Comparison of ENCODE assay signal across 15 cellular contexts in genomic region chr3:175070946-175071345, GRCh38.
DNase-seq lines count a peak whose midpoint lies in the region; ATAC-seq and TF ChIP-seq lines count a peak whose summit lies in the region.
"Had no signal": no experiment of that assay in that cellular context is flagged by ENCODE, and none has a peak within 500 bp of the region (broad histone marks: within the 10 kb centered on the region; RNA-seq: fewer than 3 reads in every experiment).

No MANE protein-coding gene starts in this region.

- POLR2A ChIA-PET in CD4-positive, alpha-beta T cell (lab: Charles Lee) = no interaction called here
- POLR2A ChIA-PET in T-cell (lab: Charles Lee) = no interaction called here

- H2BK5ac ChIP-seq in mesenchymal stem cell (ENCODE audit: low read depth, low read length, poor library complexity, severe bottlenecking) = no peak overlapping the region

- in situ Hi-C loops in HAP-1 (cut with MboI; ENCODE audit: low sequenced_read_pairs) = no loop called here

- no peaks in the 10 kb centered on the region for H3K36me3 Mint-ChIP-seq in CD4-positive, alpha-beta T cell (ENCODE audit: low read depth)
- H3K36me3 Mint-ChIP-seq in T-cell = no peaks in the 10 kb centered on the region

- H2AFZ ChIP-seq in mesenchymal stem cell (ENCODE audit: low read depth, low read length) = no peak overlapping the region

- H3K23ac ChIP-seq in mesenchymal stem cell (ENCODE audit: low read length in 2 of 2) = no peak overlapping the region

- no peak overlapping the region for H3K14ac ChIP-seq in mesenchymal stem cell (ENCODE audit: low read length in 2 of 2)

- H3K4me1 Mint-ChIP-seq in CD4-positive, alpha-beta T cell (ENCODE audit: low read depth) = no peaks in the 10 kb centered on the region
- H3K4me1 Mint-ChIP-seq in T-cell = no peaks in the 10 kb centered on the region

- no peak overlapping the region for H3K27ac Mint-ChIP-seq in CD4-positive, alpha-beta T cell
- no peak overlapping the region for H3K27ac Mint-ChIP-seq in T-cell

- no peak for ATAC-seq in CD4-positive, alpha-beta T cell (ENCODE audit: poor library complexity)
- no peak for ATAC-seq in T-cell (replicated peaks in 1 of 4)

- no peaks in the 10 kb centered on the region for H3K27me3 Mint-ChIP-seq in CD4-positive, alpha-beta T cell
- no peaks in the 10 kb centered on the region for H3K27me3 Mint-ChIP-seq in T-cell

- H3K9ac ChIP-seq in mesenchymal stem cell (ENCODE audit: low read length) = no peak overlapping the region
- H3K9ac ChIP-seq: BLaER1 treated with 17β-estradiol and CSF1 and Interleukin-3, amounts not matched to agents 10 nM and 100 nM; SK-N-SH had no signal

- H2BK120ac ChIP-seq in mesenchymal stem cell (ENCODE audit: low read depth, low read length) = no peak overlapping the region

- H3K79me1 ChIP-seq in mesenchymal stem cell (replicated peaks; ENCODE audit: low read length, poor library complexity, severe bottlenecking) = no peaks in the 10 kb centered on the region

- no peak overlapping the region for H2BK15ac ChIP-seq in mesenchymal stem cell (ENCODE audit: low read depth, poor library complexity, severe bottlenecking)

- CTCF ChIA-PET in CD4-positive, alpha-beta T cell (lab: Charles Lee) = no interaction called here
- CTCF ChIA-PET in T-cell (lab: Charles Lee) = no interaction called here

- TF ChIP-seq CTCF in LNCaP clone FGC (IDR thresholded peaks at IDR 0.05; ENCODE audit: control insufficient read depth, extremely low read depth, insufficient read depth) (no peak), epithelial cell of esophagus (IDR thresholded peaks at IDR 0.05; ENCODE audit: insufficient read depth, low read depth, low read length, missing control alignments) (no peak)
- TF ChIP-seq CTCF in CD4-positive, alpha-beta T cell (IDR thresholded peaks at IDR 0.05) = no peak

- no peak overlapping the region for H3K4ac ChIP-seq in mesenchymal stem cell (ENCODE audit: low read depth in 1 of 2, low read length in 2 of 2)

- H3K9me3 Mint-ChIP-seq in CD4-positive, alpha-beta T cell = peaks cover 6% of the 10 kb centered on the region
- peaks cover 0 to 9% (median 8%) of the 10 kb centered on the region in 3 donors for H3K9me3 Mint-ChIP-seq in T-cell

- H3K4me3 ChIP-seq in LNCaP clone FGC (ENCODE audit: low read depth, low read length) (no peak overlapping the region), epithelial cell of esophagus (ENCODE audit: low read length) (no peak overlapping the region), mesenchymal stem cell (ENCODE audit: insufficient read depth in 1 of 2, low read depth in 1 of 2, low read length in 2 of 2) (no peak overlapping the region), HAP-1 (no peak overlapping the region)
- H3K4me3 ChIP-seq: BLaER1 treated with 17β-estradiol and CSF1 and Interleukin-3, amounts not matched to agents 10 nM and 100 nM had no signal

- 89% methylated on average over 1 of the region's 3 CpGs for WGBS in mesenchymal stem cell

- no peak overlapping the region for H4K91ac ChIP-seq in mesenchymal stem cell (ENCODE audit: low read length)

- no peak overlapping the region for H3K18ac ChIP-seq in mesenchymal stem cell (ENCODE audit: low read depth in 1 of 2, low read length in 2 of 2)

- no peak overlapping the region for H3K4me3 Mint-ChIP-seq in CD4-positive, alpha-beta T cell
- H3K4me3 Mint-ChIP-seq in T-cell = no peak overlapping the region

- H4K8ac ChIP-seq in mesenchymal stem cell (ENCODE audit: low read length) = peak overlapping the region; percentile 49

- H3K4me1 ChIP-seq in mesenchymal stem cell (ENCODE audit: control insufficient read depth, insufficient read depth, low read depth, low read length) (no peaks in the 10 kb centered on the region), HAP-1 (no peaks in the 10 kb centered on the region)
- H3K4me1 ChIP-seq: BLaER1 treated with 17β-estradiol and CSF1 and Interleukin-3, amounts not matched to agents 10 nM and 100 nM had no signal

- H3K27ac ChIP-seq in mesenchymal stem cell (ENCODE audit: low read length, poor library complexity, severe bottlenecking) = no peak overlapping the region
- no peak overlapping the region for H3K27ac ChIP-seq in CD4-positive, alpha-beta T cell (ENCODE audit: low read depth, low read length)
- H3K27ac ChIP-seq: BLaER1 treated with 17β-estradiol and CSF1 and Interleukin-3, amounts not matched to agents 10 nM and 100 nM had no signal

- H3K9me3 ChIP-seq in mesenchymal stem cell (ENCODE audit: control insufficient read depth, low read length) (peaks cover 4% of the 10 kb centered on the region), HAP-1 (no peaks in the 10 kb centered on the region)
- H3K9me3 ChIP-seq in CD4-positive, alpha-beta T cell (ENCODE audit: control insufficient read depth, low read length) = no peaks in the 10 kb centered on the region
- H3K9me3 ChIP-seq: BLaER1 treated with 17β-estradiol and CSF1 and Interleukin-3, amounts not matched to agents 10 nM and 100 nM; SK-N-SH had no signal

- peak; percentile 46 for DNase-seq in NCI-H1436 treated with DMSO at 0.1 percent for 48 hours (lab: John Stamatoyannopoulos, UW)
- no peak for DNase-seq in NCI-H1436 (lab: John Stamatoyannopoulos, UW)
- peak; percentile 45 for DNase-seq in LNCaP clone FGC (ENCODE audit: low read depth)
- peak; percentile 49 for DNase-seq in epithelial cell of esophagus (ENCODE audit: low read depth)
- DNase-seq in mesenchymal stem cell = no peak
- no peak for DNase-seq in HAP-1 (ENCODE audit: low spot score in 2 of 2)
- no peak for DNase-seq in CD4-positive, alpha-beta T cell
- no peak for DNase-seq in T-cell
- DNase-seq: 8988T, NCI-H1092 treated with DMSO at 0.1 percent for 48 hours, NCI-H187, NCI-H226, NCI-H526, SK-N-SH had no signal

- H3K27me3 ChIP-seq in mesenchymal stem cell (ENCODE audit: control insufficient read depth in 1 of 2, insufficient read depth in 1 of 2, low read length in 2 of 2) (no peaks in the 10 kb centered on the region), HAP-1 (ENCODE audit: low read depth) (no peaks in the 10 kb centered on the region)
- H3K27me3 ChIP-seq in CD4-positive, alpha-beta T cell (ENCODE audit: control insufficient read depth, insufficient read depth, low read length) = no peaks in the 10 kb centered on the region
- H3K27me3 ChIP-seq: BLaER1 treated with 17β-estradiol and CSF1 and Interleukin-3, amounts not matched to agents 10 nM and 100 nM had no signal

- no peak overlapping the region for H2AK5ac ChIP-seq in mesenchymal stem cell (ENCODE audit: low read length, severe bottlenecking)

- H3K4me2 ChIP-seq in mesenchymal stem cell (ENCODE audit: low read length, poor library complexity, severe bottlenecking) = no peak overlapping the region
- H3K4me2 ChIP-seq: BLaER1 treated with 17β-estradiol and CSF1 and Interleukin-3, amounts not matched to agents 10 nM and 100 nM; SK-N-SH had no signal

- H2BK12ac ChIP-seq in mesenchymal stem cell (ENCODE audit: low read length in 2 of 2) = no peak overlapping the region

- intact Hi-C loops in CD4-positive, alpha-beta T cell (cut with DNase I, micrococcal nuclease) = no loop called here

- H3K36me3 ChIP-seq in mesenchymal stem cell (ENCODE audit: control insufficient read depth in 1 of 2, insufficient read depth in 2 of 2, low read depth in 1 of 2, low read length in 2 of 2) (no peaks in the 10 kb centered on the region), HAP-1 (replicated peaks) (no peaks in the 10 kb centered on the region)
- H3K36me3 ChIP-seq: BLaER1 treated with 17β-estradiol and CSF1 and Interleukin-3, amounts not matched to agents 10 nM and 100 nM had no signal

Comparison
In these comparisons a context has a peak if more than half of its experiments do, and no peak if none do; other contexts are left out.
1. DNase-seq: peak in NCI-H1436 treated with DMSO at 0.1 percent for 48 hours (single experiment), LNCaP clone FGC (single experiment) and epithelial cell of esophagus (single experiment); none in NCI-H1436 (single experiment), mesenchymal stem cell (single experiment), HAP-1 (0 of 2), CD4-positive, alpha-beta T cell (0 of 10) and T-cell (0 of 34).